17 cellular contexts compared by ENCODE assay signal in genomic region chr13:110239280-110240120, GRCh38.
A peak's percentile ranks its signal among the peaks of the same experiment; 100 is the strongest.
DNase-seq lines count a peak whose midpoint lies in the region; ATAC-seq and TF ChIP-seq lines count a peak whose summit lies in the region.
"Had no signal": no experiment of that assay in that cellular context is flagged by ENCODE, and none has a peak within 500 bp of the region (broad histone marks: within the 10 kb centered on the region; RNA-seq: fewer than 3 reads in every experiment).

No MANE protein-coding gene starts in this region.

- no peak overlapping the region for H3K4me3 Mint-ChIP-seq in activated CD4-positive, alpha-beta T cell treated with anti-CD3 and anti-CD28 coated beads, Interleukin-2, amount 10 ng/mL, durations not matched to agents 24 days and 14 days
- no peak overlapping the region for H3K4me3 Mint-ChIP-seq in chondrocyte (ENCODE audit: unreplicated experiment)
- no peak overlapping the region for H3K4me3 Mint-ChIP-seq in mesothelial cell of epicardium
- H3K4me3 Mint-ChIP-seq: activated CD4-positive, alpha-beta memory T cell treated with anti-CD3 and anti-CD28 coated beads, Interleukin-2, amount 10 ng/mL, durations not matched to agents 7 days and 5 days; CD4-positive, CD25-positive, alpha-beta regulatory T cell; natural killer cell had no signal

- ATAC-seq in left lobe of liver (no peak), GM19035 (IDR thresholded peaks at IDR 0.05; ENCODE audit: unreplicated experiment) (no peak)
- ATAC-seq: natural killer cell, Panc1 had no signal

- in situ Hi-C loops in transverse colon (cut with MboI; ENCODE audit: low pct_ligation_motif_present in 1 of 4, low pct_unique_long_range_greater_than_20kb in 1 of 4, low sequenced_read_pairs in 3 of 4) = loop anchor here in 2 of 4 donors (10.0 to 25.0 kb wide), 2 partner anchors 165 to 173 kb away; no protein-coding TSS in a partner anchor
- in situ Hi-C loops in GM13977 (cut with MboI; ENCODE audit: low pct_unique_long_range_greater_than_20kb, low sequenced_read_pairs, unreplicated experiment) = no loop called here

- no peaks in the 10 kb centered on the region for H3K36me3 ChIP-seq in transverse colon

- H3K4me1 ChIP-seq in transverse colon = peaks cover 10 to 37% (median 12%) of the 10 kb centered on the region in 4 donors

- no peak for TF ChIP-seq EP300 in transverse colon (IDR thresholded peaks at IDR 0.05; ENCODE audit: low read depth)

- H3K27ac ChIP-seq in transverse colon = peak overlapping the region; percentile 70 to 87 (median 84)

- H3K9me3 ChIP-seq in transverse colon = no peaks in the 10 kb centered on the region
- H3K9me3 ChIP-seq: adrenal gland had no signal

- H3K9me3 Mint-ChIP-seq in activated CD4-positive, alpha-beta T cell treated with anti-CD3 and anti-CD28 coated beads, Interleukin-2, amount 10 ng/mL, durations not matched to agents 24 days and 14 days = no peaks in the 10 kb centered on the region
- H3K9me3 Mint-ChIP-seq in chondrocyte (ENCODE audit: low read depth) (no peaks in the 10 kb centered on the region), mesothelial cell of epicardium (no peaks in the 10 kb centered on the region)
- H3K9me3 Mint-ChIP-seq: activated CD4-positive, alpha-beta memory T cell treated with anti-CD3 and anti-CD28 coated beads, Interleukin-2, amount 10 ng/mL, durations not matched to agents 7 days and 5 days; CD4-positive, CD25-positive, alpha-beta regulatory T cell; natural killer cell had no signal

- no peak overlapping the region for H3K4me3 ChIP-seq in transverse colon
- H3K4me3 ChIP-seq: adrenal gland had no signal

- no peaks in the 10 kb centered on the region for H3K36me3 Mint-ChIP-seq in activated CD4-positive, alpha-beta T cell treated with anti-CD3 and anti-CD28 coated beads, Interleukin-2, amount 10 ng/mL, durations not matched to agents 24 days and 14 days (ENCODE audit: low read depth)
- H3K36me3 Mint-ChIP-seq in chondrocyte (ENCODE audit: low read depth) = peaks cover 25% of the 10 kb centered on the region
- peaks cover 6% of the 10 kb centered on the region for H3K36me3 Mint-ChIP-seq in mesothelial cell of epicardium
- H3K36me3 Mint-ChIP-seq: CD4-positive, CD25-positive, alpha-beta regulatory T cell; natural killer cell had no signal

- WGBS in transverse colon (ENCODE audit: low coverage in 1 of 2), 2 donors = 39 to 51% methylated on average over 5 of the region's 5 CpGs

- H3K27me3 ChIP-seq in transverse colon = no peaks in the 10 kb centered on the region
- H3K27me3 ChIP-seq: adrenal gland had no signal

- peak; percentile 22 for DNase-seq in activated CD4-positive, alpha-beta T cell treated with anti-CD3 and anti-CD28 coated beads, Interleukin-2, amount 10 ng/mL, durations not matched to agents 24 days and 14 days
- DNase-seq in activated CD4-positive, alpha-beta T cell treated with anti-CD3 and anti-CD28 coated beads, Interleukin-2, amount 50 U/mL, for 1 hour = no peak
- DNase-seq in chondrocyte (ENCODE audit: low spot score) (no peak), mesothelial cell of epicardium (ENCODE audit: low spot score in 2 of 2, unreplicated experiment in 2 of 2) (no peak), transverse colon (no peak), left lobe of liver (ENCODE audit: low spot score) (no peak), GM13977 (ENCODE audit: low spot score) (no peak)
- DNase-seq: 8988T; activated CD4-positive, alpha-beta memory T cell treated with anti-CD3 and anti-CD28 coated beads, Interleukin-2, amount 10 ng/mL, durations not matched to agents 7 days and 5 days; CD4-positive, CD25-positive, alpha-beta regulatory T cell; DMS79; natural killer cell; NCI-H2029; NCI-H748 treated with DMSO at 0.1 percent for 48 hours had no signal

- no peak overlapping the region for H3K27ac Mint-ChIP-seq in activated CD4-positive, alpha-beta T cell treated with anti-CD3 and anti-CD28 coated beads, Interleukin-2, amount 10 ng/mL, durations not matched to agents 24 days and 14 days
- H3K27ac Mint-ChIP-seq in chondrocyte (ENCODE audit: unreplicated experiment) (peak overlapping the region; percentile 79), mesothelial cell of epicardium (peak overlapping the region; percentile 40)
- H3K27ac Mint-ChIP-seq: activated CD4-positive, alpha-beta memory T cell treated with anti-CD3 and anti-CD28 coated beads, Interleukin-2, amount 10 ng/mL, durations not matched to agents 7 days and 5 days; CD4-positive, CD25-positive, alpha-beta regulatory T cell; natural killer cell had no signal

- H3K4me1 Mint-ChIP-seq in activated CD4-positive, alpha-beta T cell treated with anti-CD3 and anti-CD28 coated beads, Interleukin-2, amount 10 ng/mL, durations not matched to agents 24 days and 14 days = no peaks in the 10 kb centered on the region
- H3K4me1 Mint-ChIP-seq in chondrocyte (ENCODE audit: low read depth) = peaks cover 61% of the 10 kb centered on the region
- peaks cover 28% of the 10 kb centered on the region for H3K4me1 Mint-ChIP-seq in mesothelial cell of epicardium
- H3K4me1 Mint-ChIP-seq: activated CD4-positive, alpha-beta memory T cell treated with anti-CD3 and anti-CD28 coated beads, Interleukin-2, amount 10 ng/mL, durations not matched to agents 7 days and 5 days; CD4-positive, CD25-positive, alpha-beta regulatory T cell; natural killer cell had no signal

- intact Hi-C loops in activated CD4-positive, alpha-beta T cell treated with anti-CD3 and anti-CD28 coated beads, Interleukin-2, amount 10 ng/mL, durations not matched to agents 24 days and 14 days (cut with micrococcal nuclease) = no loop called here
- intact Hi-C loops in transverse colon (cut with DNase I; ENCODE audit: low total_unique reads) = no loop called here

- peaks cover 20% of the 10 kb centered on the region for H3K27me3 Mint-ChIP-seq in activated CD4-positive, alpha-beta T cell treated with anti-CD3 and anti-CD28 coated beads, Interleukin-2, amount 10 ng/mL, durations not matched to agents 24 days and 14 days
- H3K27me3 Mint-ChIP-seq in chondrocyte (ENCODE audit: low read depth) (no peaks in the 10 kb centered on the region), mesothelial cell of epicardium (ENCODE audit: low read depth) (no peaks in the 10 kb centered on the region)
- H3K27me3 Mint-ChIP-seq: CD4-positive, CD25-positive, alpha-beta regulatory T cell had no signal

- TF ChIP-seq POLR2A in transverse colon (IDR thresholded peaks at IDR 0.05) = no peak

- TF ChIP-seq CTCF in chondrocyte (IDR thresholded peaks at IDR 0.05) = peak; percentile 55
- no peak for TF ChIP-seq CTCF in mesothelial cell of epicardium (IDR thresholded peaks at IDR 0.05; ENCODE audit: unreplicated experiment)
- TF ChIP-seq CTCF in transverse colon (IDR thresholded peaks at IDR 0.05) = no peak
- no peak for TF ChIP-seq CTCF in GM13977 (IDR thresholded peaks at IDR 0.05; ENCODE audit: extremely low read depth, insufficient read depth, missing control alignments)
